Comparison of ENCODE assay signal across 9 cellular contexts in genomic region chr4:26873391-26874026, GRCh38. TPM values are rescaled to one million over a fixed set of nuclear protein-coding genes. Genes with fewer than 3 reads are reported as not detected.
DNase-seq lines count a peak whose midpoint lies in the region; ATAC-seq and TF ChIP-seq lines count a peak whose summit lies in the region.
"Had no signal": no experiment of that assay in that cellular context is flagged by ENCODE, and none has a peak within 500 bp of the region (broad histone marks: within the 10 kb centered on the region; RNA-seq: fewer than 3 reads in every experiment).

No MANE protein-coding gene starts in this region.

- H3K36me3 ChIP-seq in adrenal gland (replicated peaks in 1 of 2) = no peaks in the 10 kb centered on the region
- H3K36me3 ChIP-seq: ascending aorta had no signal

- WGBS in adrenal gland, 4 donors = 83 to 88% (median 88%) methylated on average over 8 to 10 of the region's 10 CpGs

- intact Hi-C loops in adrenal gland (cut with DNase I) = no loop called here

- TF ChIP-seq POLR2A in adrenal gland (IDR thresholded peaks at IDR 0.05) = no peak

- ATAC-seq in GM19395 (IDR thresholded peaks at IDR 0.05; ENCODE audit: unreplicated experiment) (peak; percentile 87), HG03159 (IDR thresholded peaks at IDR 0.05; ENCODE audit: unreplicated experiment) (peak; percentile 85)

- H3K9me3 ChIP-seq in adrenal gland (replicated peaks in 1 of 3) = no peaks in the 10 kb centered on the region
- H3K9me3 ChIP-seq: ascending aorta had no signal

- DNase-seq in activated T-helper 9 cell treated with anti-CD3 and anti-CD28 coated beads, Interleukin-2, amount 50 U/mL, for 16 hours (ENCODE audit: low read depth) = peak; percentile 41
- DNase-seq in stimulated activated CD8-positive, alpha-beta memory T cell treated with anti-CD3 and anti-CD28 coated beads, Interleukin-15, amount 100 ng/mL, for 1 hour (ENCODE audit: low read depth) = peak; percentile 13
- DNase-seq in adrenal gland (no peak), SIG-M5 treated with dmso at 0.1 percent for 504 hours (lab: John Stamatoyannopoulos, UW; ENCODE audit: unreplicated experiment) (no peak), AG08396 (ENCODE audit: low spot score) (no peak), NCI-H187 (lab: John Stamatoyannopoulos, UW) (no peak)

- no peaks in the 10 kb centered on the region for H3K27me3 ChIP-seq in adrenal gland
- H3K27me3 ChIP-seq: ascending aorta had no signal

- no peak overlapping the region for H3K27ac ChIP-seq in adrenal gland
- H3K27ac ChIP-seq: ascending aorta had no signal

- peaks cover 0 to under 1% of the 10 kb centered on the region in 2 donors for H3K4me1 ChIP-seq in adrenal gland (replicated peaks in 1 of 2)

- TF ChIP-seq CTCF in adrenal gland (IDR thresholded peaks at IDR 0.05) = no peak

- H3K4me3 ChIP-seq in adrenal gland = no peak overlapping the region
- H3K4me3 ChIP-seq: ascending aorta had no signal

RNA-seq across cellular contexts. Expression of gene STIM2, which starts 12.9 kb away (rescaled TPM):
- total RNA-seq in adrenal gland = 10 to 100 TPM in 7 of 8 donors, 1 to 10 TPM in 1; 7.5 to 21.4 (median 17.3) TPM
- polyA plus RNA-seq in adrenal gland = 10 to 100 TPM; 11.0 to 12.7 (median 11.7) TPM

Comparison
In these comparisons a context has a peak if more than half of its experiments do, and no peak if none do; other contexts are left out.
1. DNase-seq: peak in activated T-helper 9 cell treated with anti-CD3 and anti-CD28 coated beads, Interleukin-2, amount 50 U/mL, for 16 hours (single experiment) and stimulated activated CD8-positive, alpha-beta memory T cell treated with anti-CD3 and anti-CD28 coated beads, Interleukin-15, amount 100 ng/mL, for 1 hour (single experiment); none in adrenal gland (0 of 7), SIG-M5 treated with dmso at 0.1 percent for 504 hours (single experiment), AG08396 (single experiment) and NCI-H187 (0 of 2).